Comparison of ENCODE assay signal across 14 cellular contexts in the genomic region with DNA sequence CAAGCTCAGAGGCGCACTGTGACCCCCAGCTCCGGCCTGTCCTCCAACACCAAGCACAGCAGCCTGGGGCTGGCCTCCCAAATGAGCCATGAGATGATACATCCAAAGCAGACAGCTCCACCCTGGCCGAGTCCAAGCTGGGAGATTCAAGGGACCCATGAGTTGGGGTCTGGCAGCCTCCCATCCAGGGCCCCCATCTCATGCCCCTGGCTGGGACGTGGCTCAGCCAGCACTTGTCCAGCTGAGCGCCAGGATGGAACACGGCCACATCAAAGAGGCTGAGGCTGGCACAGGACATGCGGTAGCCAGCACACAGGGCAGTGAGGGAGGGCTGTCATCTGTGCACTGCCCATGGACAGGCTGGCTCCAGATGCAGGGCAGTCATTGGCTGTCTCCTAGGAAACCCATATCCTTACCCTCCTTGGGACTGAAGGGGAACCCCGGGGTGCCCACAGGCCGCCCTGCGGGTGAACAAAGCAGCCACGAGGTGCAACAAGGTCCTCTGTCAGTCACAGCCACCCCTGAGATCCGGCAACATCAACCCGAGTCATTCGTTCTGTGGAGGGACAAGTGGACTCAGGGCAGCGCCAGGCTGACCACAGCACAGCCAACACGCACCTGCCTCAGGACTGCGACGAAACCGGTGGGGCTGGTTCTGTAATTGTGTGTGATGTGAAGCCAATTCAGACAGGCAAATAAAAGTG. TPM values are rescaled to one million over a fixed set of nuclear protein-coding genes. Genes with fewer than 3 reads are reported as not detected.
A peak's percentile ranks its signal among the peaks of the same experiment; 100 is the strongest.
DNase-seq lines count a peak whose midpoint lies in the region; ATAC-seq, FAIRE-seq and TF ChIP-seq lines count a peak whose summit lies in the region.
"Had no signal": no experiment of that assay in that cellular context is flagged by ENCODE, and none has a peak within 500 bp of the region (broad histone marks: within the 10 kb centered on the region; RNA-seq: fewer than 3 reads in every experiment).

No MANE protein-coding gene starts in this region.

- peaks cover 6% of the 10 kb centered on the region for H3F3A ChIP-seq in SK-N-SH (replicated peaks; ENCODE audit: insufficient read depth)

- H2BK20ac ChIP-seq in H1 (ENCODE audit: low read length): no peak overlapping the region

- H3K14ac ChIP-seq in H1 (ENCODE audit: insufficient read length): no peak overlapping the region

- CTCF ChIA-PET in SK-N-SH (lab: Yijun Ruan, JAX): interaction anchor here (1.4 kb wide), 1 partner anchor 36 kb away, joined by 4 read pairs; no protein-coding TSS in a partner anchor
- CTCF ChIA-PET in H1 (lab: Charles Lee; ENCODE audit: partially characterized antibody): interaction anchor here (0.8 kb wide), 1 partner anchor 35 kb away, joined by 3 read pairs; no protein-coding TSS in a partner anchor

- H2BK12ac ChIP-seq in H1 (ENCODE audit: low read depth, low read length): no peak overlapping the region

- no peak overlapping the region for H3K56ac ChIP-seq in H1 (replicated peaks; ENCODE audit: insufficient read length, low read depth, low read length)

- H3K9ac ChIP-seq in SK-N-SH (no peak overlapping the region), H1 (replicated peaks in 1 of 4; ENCODE audit: extremely low read depth in 1 of 4, low read depth in 3 of 4, low read length in 3 of 4) (no peak overlapping the region)

- H3K27me3 ChIP-seq in SK-N-SH (ENCODE audit: insufficient read depth) (no peaks in the 10 kb centered on the region), H1 (replicated peaks in 1 of 4; ENCODE audit: control insufficient read depth in 3 of 4, extremely low read depth in 1 of 4, insufficient read depth in 3 of 4, low read length in 3 of 4) (no peaks in the 10 kb centered on the region)
- H3K27me3 ChIP-seq: SJCRH30 had no signal

- no peak overlapping the region for H3K23ac ChIP-seq in H1 (ENCODE audit: insufficient read length)

- no peaks in the 10 kb centered on the region for H3K9me2 ChIP-seq in SK-N-SH

- H3K79me2 ChIP-seq in SK-N-SH (ENCODE audit: insufficient read depth) (peaks cover 2% of the 10 kb centered on the region; the same call in 1 of the 2 replicates), H1 (ENCODE audit: control insufficient read depth in 1 of 2, insufficient read depth in 2 of 2, low read length in 2 of 2) (no peaks in the 10 kb centered on the region)

- WGBS in SK-N-SH (ENCODE audit: low lambda C conversion rate): 92% methylated on average over 7 of the region's 19 CpGs
- WGBS in H1 (ENCODE audit: extremely low coverage in 1 of 2, insufficient coverage in 1 of 2, insufficient read length in 1 of 2, insufficient replicate concordance in 2 of 2, low coverage in 1 of 2, low lambda C conversion rate in 2 of 2, missing lambda C conversion rate in 1 of 2), 2 experiments: 93% methylated on average over 19 of the region's 19 CpGs; no CpG with 5 or more reads in 1 of the 2 experiments

- H3K9me3 ChIP-seq in SK-N-SH (peaks cover 3% of the 10 kb centered on the region; the same call in 1 of the 2 replicates), H1 (ENCODE audit: insufficient read depth in 2 of 2, low read depth in 1 of 2, low read length in 1 of 2) (peaks cover 0 to under 1% of the 10 kb centered on the region in 2 experiments; a peak in 1 of 4 replicates)
- H3K9me3 ChIP-seq: SJCRH30 had no signal

- H4K20me1 ChIP-seq in SK-N-SH (ENCODE audit: insufficient read depth): peaks cover 5% of the 10 kb centered on the region; the same call in 1 of the 2 replicates
- H4K20me1 ChIP-seq in H1 (replicated peaks in 1 of 2; ENCODE audit: control insufficient read depth in 1 of 2, insufficient read depth in 2 of 2, low read length in 2 of 2): peaks cover 8 to 27% of the 10 kb centered on the region in 2 experiments

- no peaks in the 10 kb centered on the region for H3K79me1 ChIP-seq in H1 (ENCODE audit: low read depth, low read length)

- no peak overlapping the region for H2AK5ac ChIP-seq in H1 (ENCODE audit: low read depth, low read length)

- TF ChIP-seq RAD21 in SK-N-SH (IDR thresholded peaks at IDR 0.05; ENCODE audit: low read length) (no peak), H1 (IDR thresholded peaks at IDR 0.05 in 1 of 2, conservative IDR thresholded peaks at IDR 0.05 in 1 of 2; ENCODE audit: low read depth in 2 of 2, low read length in 2 of 2) (no peak)

- DNase-seq in SK-N-SH: no peak
- no peak for DNase-seq in H1 (ENCODE audit: low read depth in 1 of 2, low spot score in 2 of 2)
- peak; percentile 71 for DNase-seq in mucosa of gallbladder (ENCODE audit: low spot score)
- peak; percentile 83 for DNase-seq in ureter (ENCODE audit: low spot score)
- no peak for DNase-seq in NCI-H187 (lab: John Stamatoyannopoulos, UW)
- DNase-seq in activated gamma-delta T cell treated with Interleukin-2 at 50 U/mL for 16 hours: no peak
- DNase-seq: ACHN; central memory CD4-positive, alpha-beta T cell; DMS79; SJCRH30 had no signal

- no peak overlapping the region for H2BK5ac ChIP-seq in H1 (ENCODE audit: low read depth, low read length)

- no peak overlapping the region for H4K91ac ChIP-seq in H1 (replicated peaks; ENCODE audit: insufficient read length, low read length)

- POLR2A ChIA-PET in SK-N-SH (lab: Yijun Ruan, JAX): no interaction called here
- POLR2A ChIA-PET in H1 (lab: Charles Lee; ENCODE audit: partially characterized antibody): interaction anchor here (0.7 to 1.1 kb wide), 6 partner anchors 9 to 33 kb away, joined by 3 to 6 read pairs (median 3); no protein-coding TSS in a partner anchor

- H3K4me1 ChIP-seq in SK-N-SH (ENCODE audit: control insufficient read depth in 1 of 2, insufficient read depth in 2 of 2, low read depth in 1 of 2, low read length in 1 of 2): no peaks in the 10 kb centered on the region
- H3K4me1 ChIP-seq in H1 (replicated peaks in 1 of 4; ENCODE audit: control insufficient read depth in 3 of 4, insufficient read depth in 4 of 4, low read length in 3 of 4): no peaks in the 10 kb centered on the region; a peak in 1 of 7 replicates
- H3K4me1 ChIP-seq: SJCRH30 had no signal

- H3K27ac ChIP-seq in SK-N-SH (ENCODE audit: low read depth in 2 of 2, low read length in 1 of 2) (no peak overlapping the region; a peak in 1 of 4 replicates), H1 (ENCODE audit: low read depth, low read length) (no peak overlapping the region)
- H3K27ac ChIP-seq: SJCRH30 had no signal

- H3K4me2 ChIP-seq in SK-N-SH (no peak overlapping the region), H1 (ENCODE audit: insufficient read depth in 1 of 2, low read depth in 2 of 2, low read length in 2 of 2) (no peak overlapping the region)

- no peak overlapping the region for H2BK120ac ChIP-seq in H1 (replicated peaks; ENCODE audit: low read depth, low read length)

- peaks cover 3% of the 10 kb centered on the region; the same call in 1 of the 2 replicates for H3K23me2 ChIP-seq in H1 (ENCODE audit: low read depth, low read length)

- H2BK15ac ChIP-seq in H1 (ENCODE audit: low read length): no peak overlapping the region

- no peak overlapping the region for H3K4ac ChIP-seq in H1 (replicated peaks; ENCODE audit: insufficient read length, low read depth, low read length)

- H4K8ac ChIP-seq in H1 (ENCODE audit: extremely low read depth, insufficient read depth, low read length): no peak overlapping the region; the same call in none of the 2 replicates

- peak; percentile 18; the same call in 2 of the 3 replicates for ATAC-seq in SK-N-SH treated with all-trans-retinoic acid at 6 μM for 48 hours
- no peak for ATAC-seq in HG03108 (IDR thresholded peaks at IDR 0.05; ENCODE audit: unreplicated experiment)
- ATAC-seq: activated CD4-positive, CD25-positive, alpha-beta regulatory T cell treated with anti-CD3 and anti-CD28 coated beads, Interleukin-2, amount 50 U/mL, for 24 hours; activated T-helper 17 cell treated with anti-CD3 and anti-CD28 coated beads, Interleukin-2, amount 50 U/mL, for 72 hours had no signal

- H3K18ac ChIP-seq in H1 (ENCODE audit: extremely low read depth, low read length): no peak overlapping the region

- FAIRE-seq in H1 (lab: Jason Lieb, UNC): no peak

- TF ChIP-seq EP300 in SK-N-SH (IDR thresholded peaks at IDR 0.05; ENCODE audit: borderline replicate concordance in 1 of 2, low read depth in 1 of 2, low read length in 1 of 2) (no peak), H1 (IDR thresholded peaks at IDR 0.05; ENCODE audit: borderline replicate concordance in 1 of 2, low read depth in 2 of 2, low read length in 2 of 2) (no peak)

- H3K4me3 ChIP-seq in SK-N-SH (ENCODE audit: low read depth in 2 of 2, low read length in 1 of 2) (no peak overlapping the region), H1 (ENCODE audit: extremely low read depth in 1 of 4, insufficient read depth in 2 of 4, low read depth in 3 of 4, low read length in 4 of 4) (no peak overlapping the region)
- H3K4me3 ChIP-seq: SJCRH30 had no signal

- no peak overlapping the region for H4K5ac ChIP-seq in H1 (ENCODE audit: insufficient read length, low read depth, low read length)

- H2AFZ ChIP-seq in SK-N-SH (ENCODE audit: low read depth): no peak overlapping the region
- H2AFZ ChIP-seq in H1 (ENCODE audit: low read length): no peak overlapping the region

- peak in 1 of 2 experiments; percentile 55; a peak in 1 of 3 replicates for TF ChIP-seq POLR2A in H1 (IDR thresholded peaks at IDR 0.05; ENCODE audit: control extremely low read depth in 1 of 2, low read depth in 2 of 2, low read length in 2 of 2)

- peaks cover 10 to 42% of the 10 kb centered on the region in 2 experiments for H3K36me3 ChIP-seq in SK-N-SH (replicated peaks in 1 of 2; ENCODE audit: control insufficient read depth in 1 of 2, insufficient read depth in 2 of 2, low read length in 1 of 2)
- peaks cover 0 to 42% (median 10%) of the 10 kb centered on the region in 4 experiments; a peak in 6 of 8 replicates for H3K36me3 ChIP-seq in H1 (ENCODE audit: control insufficient read depth in 2 of 4, insufficient read depth in 4 of 4, low read length in 3 of 4)

- TF ChIP-seq CTCF in SK-N-SH (IDR thresholded peaks at IDR 0.05): no peak
- TF ChIP-seq CTCF in H1 (IDR thresholded peaks at IDR 0.05; ENCODE audit: control extremely low read depth in 1 of 3, insufficient read depth in 1 of 3, low read depth in 1 of 3, low read length in 3 of 3): no peak

TF ChIP-seq in H1, 55 proteins besides CTCF, POLR2A, EP300 and RAD21 (continues in another document):
- TF ChIP-seq POLR2AphosphoS5 (IDR thresholded peaks at IDR 0.05; ENCODE audit: low read depth, low read length): peak; percentile 65; the same call in 1 of the 2 replicates

RNA-seq across cellular contexts. Expression of a gene that starts 29.1 kb away (rescaled TPM):
- polyA plus RNA-seq in SK-N-SH (2012; rRNA removed) (13.0 and 15.0 TPM in 2 replicates), H1 (2011; rRNA removed) (43.8 and 48.3 TPM in 2 replicates)
- 4.5 and 8.6 TPM in 2 replicates for polyA plus RNA-seq in SK-N-SH (2012; cell fraction: cytosol; rRNA removed)
- 21.6 and 27.3 TPM in 2 replicates for polyA plus RNA-seq in SK-N-SH (2012; cell fraction: nucleus; rRNA removed)
- total RNA-seq in H1 (2021; fragmentation: NEBNext Ultra II Directional; extraction: Animal tissue kit (Norgen Biotek cat#: 25700)): 31.6 and 33.5 TPM in 2 replicates
- polyA plus RNA-seq in H1 (2011; cell fraction: cytosol; rRNA removed): 22.7 TPM
- 47.4 TPM for polyA plus RNA-seq in H1 (2011; cell fraction: nucleus; rRNA removed)
- polyA plus RNA-seq in H1 (2012, experiment 1 of 2): 47.5 to 77.8 TPM (median 65.6 TPM) in 4 replicates
- polyA plus RNA-seq in H1 (2012, experiment 2 of 2): 70.7 TPM
- polyA plus RNA-seq in H1 (2013, experiment 1 of 2): 40.9 TPM
- polyA plus RNA-seq in H1 (2013, experiment 2 of 2): 42.0 TPM
- polyA minus RNA-seq in H1 (2011; rRNA and poly(A)+ RNA removed): 12.0 and 29.3 TPM in 2 replicates
- 17.7 TPM for polyA minus RNA-seq in H1 (2011; cell fraction: cytosol; rRNA and poly(A)+ RNA removed)
- polyA minus RNA-seq in H1 (2011; cell fraction: nucleus; rRNA and poly(A)+ RNA removed): 18.7 TPM
- total RNA-seq in mucosa of gallbladder (7.0 TPM), ureter (23.0 TPM)

Comparison
In these comparisons a context has a peak if more than half of its experiments do, and no peak if none do; other contexts are left out.
1. DNase-seq: peak in mucosa of gallbladder (single experiment) and ureter (single experiment); none in SK-N-SH (single experiment), H1 (0 of 2), NCI-H187 (0 of 2) and activated gamma-delta T cell treated with Interleukin-2 at 50 U/mL for 16 hours (single experiment).